21 cellular contexts compared by ENCODE assay signal in genomic region chr14:99209409-99209808, GRCh38.
DNase-seq lines count a peak whose midpoint lies in the region; ATAC-seq and TF ChIP-seq lines count a peak whose summit lies in the region.
"Had no signal": no experiment of that assay in that cellular context is flagged by ENCODE, and none has a peak within 500 bp of the region (broad histone marks: within the 10 kb centered on the region; RNA-seq: fewer than 3 reads in every experiment).

No MANE protein-coding gene starts in this region.

- no peaks in the 10 kb centered on the region for H3K9me3 ChIP-seq in CD4-positive, CD25-positive, alpha-beta regulatory T cell (ENCODE audit: control insufficient read depth in 2 of 2, low read length in 2 of 2)
- H3K9me3 ChIP-seq: heart left ventricle, transverse colon had no signal

- H3K36me3 ChIP-seq in CD4-positive, CD25-positive, alpha-beta regulatory T cell (ENCODE audit: control insufficient read depth, insufficient read depth, low read length) = peaks cover 51% of the 10 kb centered on the region
- H3K36me3 ChIP-seq: heart left ventricle, transverse colon had no signal

- intact Hi-C loops in activated CD4-positive, alpha-beta T cell treated with anti-CD3 and anti-CD28 coated beads, Interleukin-2, amount 10 ng/mL, durations not matched to agents 24 days and 14 days (cut with micrococcal nuclease) = no loop called here

- DNase-seq in activated CD4-positive, alpha-beta T cell treated with anti-CD3 and anti-CD28 coated beads, Interleukin-2, amount 10 ng/mL, durations not matched to agents 24 days and 14 days = no peak
- no peak for DNase-seq in activated CD4-positive, alpha-beta T cell treated with anti-CD3 and anti-CD28 coated beads for 4 hours
- DNase-seq in CD4-positive, CD25-positive, alpha-beta regulatory T cell = no peak
- DNase-seq in activated CD8-positive, alpha-beta T cell treated with anti-CD3 and anti-CD28 coated beads, Interleukin-2, amount 10 ng/mL, durations not matched to agents 7 days and 5 days = no peak
- no peak for DNase-seq in immature natural killer cell
- DNase-seq in NK-92 (lab: John Stamatoyannopoulos, UW; ENCODE audit: unreplicated experiment) = no peak
- no peak for DNase-seq in foreskin keratinocyte
- DNase-seq: GM23248; left colon; NCI-H1105 treated with DMSO at 0.1 percent for 48 hours; NCI-H2029 treated with DMSO at 0.1 percent for 48 hours; OCI-M1; stimulated activated CD4-positive, alpha-beta T cell treated with anti-CD3 and anti-CD28 coated beads, Interleukin-2, amount 100 ng/mL, for 48 hours; stimulated activated naive CD4-positive, alpha-beta T cell; SW 1271; transverse colon had no signal

- peaks cover 100% of the 10 kb centered on the region for H3K4me1 ChIP-seq in CD4-positive, CD25-positive, alpha-beta regulatory T cell (ENCODE audit: control insufficient read depth, insufficient read depth, low read length, poor library complexity, severe bottlenecking)
- H3K4me1 ChIP-seq in foreskin keratinocyte = peaks cover 14% of the 10 kb centered on the region
- H3K4me1 ChIP-seq: transverse colon had no signal

- no peaks in the 10 kb centered on the region for H3K27me3 Mint-ChIP-seq in activated CD4-positive, alpha-beta T cell treated with anti-CD3 and anti-CD28 coated beads, Interleukin-2, amount 10 ng/mL, durations not matched to agents 24 days and 14 days
- H3K27me3 Mint-ChIP-seq in CD4-positive, CD25-positive, alpha-beta regulatory T cell = no peaks in the 10 kb centered on the region
- no peaks in the 10 kb centered on the region for H3K27me3 Mint-ChIP-seq in activated CD8-positive, alpha-beta T cell treated with anti-CD3 and anti-CD28 coated beads, Interleukin-2, amount 10 ng/mL, durations not matched to agents 7 days and 5 days (ENCODE audit: low read depth)
- H3K27me3 Mint-ChIP-seq in immature natural killer cell (ENCODE audit: low read depth in 3 of 3) = peaks cover 0 to 2% (median 0%) of the 10 kb centered on the region in 3 donors
- H3K27me3 Mint-ChIP-seq: B cell; dendritic cell treated with granulocyte-macrophage colony-stimulating factor and Interleukin-4, amounts not matched to agents 40 ng/mL and 50 ng/mL, for 4 days had no signal

- peaks cover 94% of the 10 kb centered on the region for H3K4me1 Mint-ChIP-seq in activated CD4-positive, alpha-beta T cell treated with anti-CD3 and anti-CD28 coated beads, Interleukin-2, amount 10 ng/mL, durations not matched to agents 24 days and 14 days
- peaks cover 37 to 100% (median 90%) of the 10 kb centered on the region in 4 donors for H3K4me1 Mint-ChIP-seq in CD4-positive, CD25-positive, alpha-beta regulatory T cell
- peaks cover 100% of the 10 kb centered on the region for H3K4me1 Mint-ChIP-seq in activated CD8-positive, alpha-beta T cell treated with anti-CD3 and anti-CD28 coated beads, Interleukin-2, amount 10 ng/mL, durations not matched to agents 7 days and 5 days (ENCODE audit: low read depth)
- peaks cover 99 to 100% of the 10 kb centered on the region in 2 donors for H3K4me1 Mint-ChIP-seq in immature natural killer cell
- H3K4me1 Mint-ChIP-seq: B cell, memory B cell had no signal

- H3K36me3 Mint-ChIP-seq in activated CD4-positive, alpha-beta T cell treated with anti-CD3 and anti-CD28 coated beads, Interleukin-2, amount 10 ng/mL, durations not matched to agents 24 days and 14 days (ENCODE audit: low read depth) = peaks cover 39% of the 10 kb centered on the region
- H3K36me3 Mint-ChIP-seq in CD4-positive, CD25-positive, alpha-beta regulatory T cell = peaks cover 51% of the 10 kb centered on the region
- H3K36me3 Mint-ChIP-seq in activated CD8-positive, alpha-beta T cell treated with anti-CD3 and anti-CD28 coated beads, Interleukin-2, amount 10 ng/mL, durations not matched to agents 7 days and 5 days (ENCODE audit: low read depth) = peaks cover 76% of the 10 kb centered on the region
- peaks cover 0 to 3% (median 0%) of the 10 kb centered on the region in 3 donors for H3K36me3 Mint-ChIP-seq in immature natural killer cell
- H3K36me3 Mint-ChIP-seq: memory B cell had no signal

- POLR2A ChIA-PET in activated CD8-positive, alpha-beta T cell treated with anti-CD3 and anti-CD28 coated beads, Interleukin-2, amount 10 ng/mL, durations not matched to agents 7 days and 5 days (lab: Charles Lee) = interaction anchor here (1.8 kb wide), 1 partner anchor 58 kb away, joined by 4 read pairs; no protein-coding TSS in a partner anchor

- H3K4me3 ChIP-seq in CD4-positive, CD25-positive, alpha-beta regulatory T cell (ENCODE audit: low read depth, low read length) = peak overlapping the region; percentile 61
- H3K4me3 ChIP-seq: GM23248, heart left ventricle, transverse colon had no signal

- no peak for TF ChIP-seq CTCF in foreskin keratinocyte (conservative IDR thresholded peaks at IDR 0.05)

- peak overlapping the region; percentile 18 for H3K4me3 Mint-ChIP-seq in activated CD4-positive, alpha-beta T cell treated with anti-CD3 and anti-CD28 coated beads, Interleukin-2, amount 10 ng/mL, durations not matched to agents 24 days and 14 days
- peak overlapping the region; percentile 62 to 84 (median 80) for H3K4me3 Mint-ChIP-seq in CD4-positive, CD25-positive, alpha-beta regulatory T cell
- H3K4me3 Mint-ChIP-seq in activated CD8-positive, alpha-beta T cell treated with anti-CD3 and anti-CD28 coated beads, Interleukin-2, amount 10 ng/mL, durations not matched to agents 7 days and 5 days = peak overlapping the region; percentile 41
- peak overlapping the region; percentile 38 to 80 (median 69) for H3K4me3 Mint-ChIP-seq in immature natural killer cell
- H3K4me3 Mint-ChIP-seq: B cell; dendritic cell treated with granulocyte-macrophage colony-stimulating factor and Interleukin-4, amounts not matched to agents 40 ng/mL and 50 ng/mL, for 4 days; memory B cell had no signal

- peak overlapping the region; percentile 75 for H3K27ac ChIP-seq in CD4-positive, CD25-positive, alpha-beta regulatory T cell (ENCODE audit: insufficient read depth, low read length, poor library complexity, severe bottlenecking)
- H3K27ac ChIP-seq in foreskin keratinocyte = no peak overlapping the region
- H3K27ac ChIP-seq: GM23248, heart left ventricle, transverse colon had no signal

- CTCF ChIA-PET in activated CD8-positive, alpha-beta T cell treated with anti-CD3 and anti-CD28 coated beads, Interleukin-2, amount 10 ng/mL, durations not matched to agents 7 days and 5 days (lab: Charles Lee) = interaction anchor here (1.1 to 1.3 kb wide), 3 partner anchors 9 to 17 kb away, joined by 3 to 4 read pairs (median 3); no protein-coding TSS in a partner anchor

- no peaks in the 10 kb centered on the region for H3K9me3 Mint-ChIP-seq in activated CD4-positive, alpha-beta T cell treated with anti-CD3 and anti-CD28 coated beads, Interleukin-2, amount 10 ng/mL, durations not matched to agents 24 days and 14 days
- H3K9me3 Mint-ChIP-seq in CD4-positive, CD25-positive, alpha-beta regulatory T cell = peaks cover 0 to 1% (median 0%) of the 10 kb centered on the region in 7 donors
- no peaks in the 10 kb centered on the region for H3K9me3 Mint-ChIP-seq in activated CD8-positive, alpha-beta T cell treated with anti-CD3 and anti-CD28 coated beads, Interleukin-2, amount 10 ng/mL, durations not matched to agents 7 days and 5 days (ENCODE audit: insufficient read depth)
- H3K9me3 Mint-ChIP-seq in immature natural killer cell = no peaks in the 10 kb centered on the region
- H3K9me3 Mint-ChIP-seq: dendritic cell treated with granulocyte-macrophage colony-stimulating factor and Interleukin-4, amounts not matched to agents 40 ng/mL and 50 ng/mL, for 4 days had no signal

- no peaks in the 10 kb centered on the region for H3K27me3 ChIP-seq in CD4-positive, CD25-positive, alpha-beta regulatory T cell (ENCODE audit: control insufficient read depth, insufficient read depth, low read length)
- no peaks in the 10 kb centered on the region for H3K27me3 ChIP-seq in foreskin keratinocyte
- H3K27me3 ChIP-seq: transverse colon had no signal

- H3K27ac Mint-ChIP-seq in activated CD4-positive, alpha-beta T cell treated with anti-CD3 and anti-CD28 coated beads, Interleukin-2, amount 10 ng/mL, durations not matched to agents 24 days and 14 days = peak overlapping the region; percentile 84
- peak overlapping the region; percentile 92 to 96 (median 95) for H3K27ac Mint-ChIP-seq in CD4-positive, CD25-positive, alpha-beta regulatory T cell
- peak overlapping the region; percentile 89 for H3K27ac Mint-ChIP-seq in activated CD8-positive, alpha-beta T cell treated with anti-CD3 and anti-CD28 coated beads, Interleukin-2, amount 10 ng/mL, durations not matched to agents 7 days and 5 days
- peak overlapping the region; percentile 70 to 86 (median 82) for H3K27ac Mint-ChIP-seq in immature natural killer cell
- H3K27ac Mint-ChIP-seq: B cell; dendritic cell treated with granulocyte-macrophage colony-stimulating factor and Interleukin-4, amounts not matched to agents 40 ng/mL and 50 ng/mL, for 4 days; memory B cell had no signal

- ATAC-seq in CD4-positive, CD25-positive, alpha-beta regulatory T cell (ENCODE audit: low read depth in 2 of 2) = no peak
- ATAC-seq in activated CD8-positive, alpha-beta T cell treated with anti-CD3 and anti-CD28 coated beads, Interleukin-2, amount 10 ng/mL, durations not matched to agents 7 days and 5 days = no peak
- ATAC-seq in SK-N-SH treated with all-trans-retinoic acid at 6 μM for 48 hours (no peak), foreskin keratinocyte (no peak)
- ATAC-seq: heart left ventricle, left colon had no signal

TF ChIP-seq in SK-N-SH treated with all-trans-retinoic acid at 6 μM for 48 hours, 23 proteins besides CTCF, POLR2A, EP300 and RAD21:
- TF ChIP-seq TCF4 (CRISPR knock-in tag; IDR thresholded peaks at IDR 0.05; ENCODE audit: borderline replicate concordance) (no peak), ZNF8 (CRISPR knock-in tag; IDR thresholded peaks at IDR 0.05) (no peak), PPARA (CRISPR knock-in tag; IDR thresholded peaks at IDR 0.05; ENCODE audit: borderline replicate concordance) (no peak), GLIS3 (CRISPR knock-in tag; IDR thresholded peaks at IDR 0.05) (no peak), ZFP3 (CRISPR knock-in tag; IDR thresholded peaks at IDR 0.05) (no peak), ZNF565 (CRISPR knock-in tag; conservative IDR thresholded peaks at IDR 0.05; ENCODE audit: low read depth) (no peak)
TF ChIP-seq in SK-N-SH treated with all-trans-retinoic acid at 6 μM for 48 hours: peak in this region for 0.

Comparison
In these comparisons a context has a peak if more than half of its experiments do, and no peak if none do; other contexts are left out.
1. H3K4me3 Mint-ChIP-seq: peak in every context shown above with its lines; median percentile 80 in CD4-positive, CD25-positive, alpha-beta regulatory T cell; 69 in immature natural killer cell; 41 in activated CD8-positive, alpha-beta T cell treated with anti-CD3 and anti-CD28 coated beads, Interleukin-2, amount 10 ng/mL, durations not matched to agents 7 days and 5 days; 18 in activated CD4-positive, alpha-beta T cell treated with anti-CD3 and anti-CD28 coated beads, Interleukin-2, amount 10 ng/mL, durations not matched to agents 24 days and 14 days.